ENCODE assay signal across 11 cellular contexts in genomic region chr10:124279298-124279697, GRCh38.
"Had no signal": no experiment of that assay in that cellular context is flagged by ENCODE, and none has a peak within 500 bp of the region (broad histone marks: within the 10 kb centered on the region; RNA-seq: fewer than 3 reads in every experiment).

No MANE protein-coding gene starts in this region.

- H3K79me2 ChIP-seq: parathyroid adenoma had no signal

- H3K4me1 ChIP-seq: parathyroid adenoma had no signal

- H3K9ac ChIP-seq: parathyroid adenoma had no signal

- DNase-seq: activated CD4-positive, alpha-beta memory T cell treated with anti-CD3 and anti-CD28 coated beads, Interleukin-2, amount 10 ng/mL, durations not matched to agents 7 days and 5 days; activated gamma-delta T cell; activated T-cell treated with anti-CD3 and anti-CD28 coated beads, Interleukin-2, amount 50 U/mL, for 48 hours; amygdala; hippocampal formation; kidney glomerular epithelial cell; mesendoderm; retina; stimulated activated CD4-positive, alpha-beta T cell treated with anti-CD3 and anti-CD28 coated beads, Interleukin-4, amount 100 ng/mL, for 4 hours had no signal

- H2AFZ ChIP-seq: parathyroid adenoma had no signal

- H3K27ac ChIP-seq: parathyroid adenoma had no signal

- ATAC-seq: esophagus mucosa had no signal
